Comparison of ENCODE assay signal across 8 cellular contexts in the genomic region with DNA sequence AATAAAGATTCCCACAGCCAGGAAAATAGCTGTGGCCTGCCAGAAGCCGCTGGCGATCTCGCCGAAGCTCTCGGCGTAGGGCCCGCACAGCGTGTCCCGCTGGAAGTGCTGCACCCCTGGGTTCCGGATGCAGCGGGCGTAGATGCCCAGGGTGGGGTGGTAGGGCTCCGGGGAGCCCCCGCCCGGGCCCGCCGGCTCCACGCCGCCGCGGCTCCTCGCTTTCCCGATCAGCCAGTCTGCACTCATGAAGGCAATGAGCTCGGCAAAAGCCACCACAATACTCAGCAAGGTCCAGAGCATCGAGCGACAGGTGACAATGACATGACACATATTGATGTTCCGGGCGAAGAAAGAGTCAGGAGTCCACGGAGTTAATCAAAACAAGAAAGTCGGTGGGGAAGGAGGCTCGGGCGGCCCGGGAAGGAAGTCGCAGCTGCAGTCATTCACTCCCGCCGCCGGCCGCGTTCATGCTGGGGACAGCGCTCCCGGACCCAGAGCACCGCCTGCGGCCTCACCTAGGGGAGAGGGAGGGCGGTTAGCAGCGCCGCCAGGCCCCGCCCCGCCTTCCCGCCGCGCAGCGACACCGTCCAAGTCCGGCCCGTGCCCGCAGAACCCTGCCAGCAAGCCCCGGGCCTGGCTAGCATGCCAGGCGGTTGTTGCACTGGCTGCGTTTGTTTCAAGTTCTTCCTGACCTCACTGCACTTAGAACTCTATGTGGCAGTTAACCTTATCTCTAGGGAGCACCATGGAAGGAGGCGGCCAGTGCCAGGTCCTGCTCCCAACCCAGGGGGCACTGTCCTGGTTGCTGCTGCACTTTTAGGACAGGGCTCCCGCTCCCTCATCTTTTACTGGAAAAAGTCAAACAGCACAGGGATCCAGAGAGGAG.
DNase-seq lines count a peak whose midpoint lies in the region; ATAC-seq, FAIRE-seq and TF ChIP-seq lines count a peak whose summit lies in the region.

No MANE protein-coding gene starts in this region.

- peaks cover 3% of the 10 kb centered on the region for H3K4me1 Mint-ChIP-seq in activated T-helper 17 cell treated with anti-CD3 and anti-CD28 coated beads, Interleukin-2, amount 50 U/mL, for 72 hours

- peaks cover 29% of the 10 kb centered on the region for H3K27me3 Mint-ChIP-seq in activated T-helper 17 cell treated with anti-CD3 and anti-CD28 coated beads, Interleukin-2, amount 50 U/mL, for 72 hours

- TF ChIP-seq CTCF in GM06990 (IDR thresholded peaks at IDR 0.05; ENCODE audit: insufficient read depth, low read length, poor library complexity, severe bottlenecking) (no peak), MM.1S (IDR thresholded peaks at IDR 0.05; ENCODE audit: low read length) (peak; percentile 23), neutrophil (IDR thresholded peaks at IDR 0.05) (no peak)

- H3K4me3 ChIP-seq in GM06990 (replicated peaks; ENCODE audit: low read depth, low read length) (peak overlapping the region; percentile 43), MM.1S (ENCODE audit: low read length) (peak overlapping the region; percentile 46), neutrophil (ENCODE audit: low read depth in 1 of 2, low read length in 1 of 2) (peak overlapping the region; percentile 69 to 70)

- peaks cover 1% of the 10 kb centered on the region for H3K36me3 ChIP-seq in GM06990 (ENCODE audit: control insufficient read depth, insufficient read depth, low read length)
- H3K36me3 ChIP-seq in MM.1S (replicated peaks; ENCODE audit: insufficient read depth, low read length) = no peaks in the 10 kb centered on the region
- H3K36me3 ChIP-seq in neutrophil = no peaks in the 10 kb centered on the region

- H2AFZ ChIP-seq in MM.1S (ENCODE audit: low read length) = peak overlapping the region; percentile 59

- H3K4me3 Mint-ChIP-seq in activated T-helper 17 cell treated with anti-CD3 and anti-CD28 coated beads, Interleukin-2, amount 50 U/mL, for 72 hours = peak overlapping the region; percentile 63

- no peak overlapping the region for H3K27ac Mint-ChIP-seq in activated T-helper 17 cell treated with anti-CD3 and anti-CD28 coated beads, Interleukin-2, amount 50 U/mL, for 72 hours

- peak; percentile 79 for ATAC-seq in GM21786 (IDR thresholded peaks at IDR 0.05; ENCODE audit: unreplicated experiment)
- ATAC-seq in activated T-helper 17 cell treated with anti-CD3 and anti-CD28 coated beads, Interleukin-2, amount 50 U/mL, for 72 hours (replicated peaks) = peak; percentile 78

- DNase-seq in GM06990 (ENCODE audit: extremely low read depth, insufficient read length) (peak; percentile 71), MM.1S (peak; percentile 68), frontal cortex (ENCODE audit: low spot score in 2 of 2) (peak; percentile 56 to 58), A172 (ENCODE audit: low spot score) (no peak), DMS114 treated with DMSO at 0.1 percent for 48 hours (lab: John Stamatoyannopoulos, UW; ENCODE audit: unreplicated experiment) (no peak)

- no peaks in the 10 kb centered on the region for H3K79me2 ChIP-seq in MM.1S (ENCODE audit: low read length)

- H3K9ac ChIP-seq in MM.1S (ENCODE audit: low read length) = no peak overlapping the region; the same call in 1 of the 2 replicates

- H4K20me1 ChIP-seq in MM.1S (ENCODE audit: insufficient read depth, low read length) = no peaks in the 10 kb centered on the region

- no peaks in the 10 kb centered on the region for H3K9me2 ChIP-seq in MM.1S (replicated peaks; ENCODE audit: insufficient read depth, low read length)

- no peaks in the 10 kb centered on the region for H3K4me1 ChIP-seq in MM.1S (ENCODE audit: low read length)
- H3K4me1 ChIP-seq in neutrophil (ENCODE audit: control insufficient read depth in 1 of 2, insufficient read depth in 1 of 2, low read depth in 1 of 2, low read length in 1 of 2) = peaks cover 27 to 31% of the 10 kb centered on the region in 2 experiments

- H3K36me3 Mint-ChIP-seq in activated T-helper 17 cell treated with anti-CD3 and anti-CD28 coated beads, Interleukin-2, amount 50 U/mL, for 72 hours (ENCODE audit: low read depth) = no peaks in the 10 kb centered on the region

- H3K9me3 Mint-ChIP-seq in activated T-helper 17 cell treated with anti-CD3 and anti-CD28 coated beads, Interleukin-2, amount 50 U/mL, for 72 hours = no peaks in the 10 kb centered on the region

- H3F3A ChIP-seq in MM.1S (ENCODE audit: insufficient read depth, low read length) = no peaks in the 10 kb centered on the region

- peak overlapping the region; percentile 73 for H3K4me2 ChIP-seq in MM.1S (ENCODE audit: low read depth, low read length)

- H3K27me3 ChIP-seq in GM06990 (replicated peaks; ENCODE audit: control insufficient read depth, insufficient read depth, low read length) (no peaks in the 10 kb centered on the region), MM.1S (replicated peaks; ENCODE audit: insufficient read depth, low read length) (no peaks in the 10 kb centered on the region), neutrophil (no peaks in the 10 kb centered on the region)

- H3K9me3 ChIP-seq in MM.1S (replicated peaks; ENCODE audit: insufficient read depth, low read length) = no peaks in the 10 kb centered on the region
- H3K9me3 ChIP-seq in neutrophil = no peaks in the 10 kb centered on the region

- no peak for FAIRE-seq in frontal cortex (lab: Jason Lieb, UNC)

- H3K27ac ChIP-seq in MM.1S (ENCODE audit: low read length) = no peak overlapping the region
- peak overlapping the region; percentile 57 for H3K27ac ChIP-seq in neutrophil

Comparison
In these comparisons a context has a peak if more than half of its experiments do, and no peak if none do; other contexts are left out.
1. DNase-seq: peak in GM06990 (single experiment), MM.1S (single experiment) and frontal cortex (2 of 2); none in A172 (single experiment) and DMS114 treated with DMSO at 0.1 percent for 48 hours (single experiment).
2. Peak in every context shown above with its lines, with median percentiles within 50 percentile points of each other: H3K4me3 ChIP-seq.